Comparison of ENCODE assay signal across 8 cellular contexts in the genomic region with DNA sequence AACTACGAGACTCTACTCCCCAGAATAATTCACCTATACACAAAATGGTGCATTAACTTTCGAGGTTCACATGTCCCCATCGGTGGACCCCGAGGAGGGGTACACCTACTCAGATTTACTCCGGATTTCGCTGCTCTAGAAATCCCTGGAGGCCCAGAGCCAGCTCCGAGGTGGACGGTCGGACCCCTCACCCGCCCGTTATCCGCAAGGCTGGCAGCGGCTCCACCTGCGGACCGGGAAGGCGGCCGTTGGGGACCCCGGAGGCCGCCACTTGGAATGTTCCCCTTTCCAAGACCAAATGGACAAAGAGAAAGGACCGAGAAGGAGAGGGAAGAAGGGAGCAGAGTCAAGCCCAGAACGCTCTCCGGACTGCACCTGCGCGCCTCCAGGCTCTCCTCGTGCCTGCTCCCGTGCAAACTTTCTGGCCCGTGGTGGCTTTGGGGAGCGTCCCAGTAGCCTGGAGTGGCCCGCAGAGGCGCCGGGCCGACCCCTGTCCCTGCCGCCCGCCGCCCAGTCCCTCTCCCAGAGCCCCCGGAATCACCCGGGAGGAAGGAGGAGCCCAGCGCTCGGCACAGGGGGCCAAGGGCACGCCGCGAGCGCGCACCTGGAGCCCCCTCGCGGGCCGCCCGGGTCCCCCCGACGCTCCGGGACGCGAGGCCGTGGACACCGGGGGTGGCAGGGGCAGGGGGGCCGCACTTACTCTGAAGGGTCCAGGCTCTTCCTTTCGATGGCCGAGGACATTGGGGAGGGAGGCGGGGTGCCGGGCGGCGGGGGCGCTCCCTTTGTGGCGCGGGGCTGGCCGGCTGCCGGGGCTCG. TPM values are rescaled to one million over a fixed set of nuclear protein-coding genes. Genes with fewer than 3 reads are reported as not detected.
A peak's percentile ranks its signal among the peaks of the same experiment; 100 is the strongest.
DNase-seq lines count a peak whose midpoint lies in the region; ATAC-seq and TF ChIP-seq lines count a peak whose summit lies in the region.

No MANE protein-coding gene starts in this region.

- DNase-seq in effector memory CD8-positive, alpha-beta T cell = no peak
- DNase-seq in neural progenitor cell (ENCODE audit: low spot score) = peak; percentile 54
- DNase-seq in activated CD4-positive, alpha-beta T cell treated with anti-CD3 and anti-CD28 coated beads, Interleukin-2, amount 50 U/mL, for 48 hours = no peak
- no peak for DNase-seq in posterior cingulate gyrus
- no peak for DNase-seq in OCI-M2 (lab: John Stamatoyannopoulos, UW; ENCODE audit: unreplicated experiment)

- intact Hi-C loops in posterior cingulate gyrus (cut with DNase I) = loop anchor here (10.0 kb wide), 1 partner anchor 66 kb away; no protein-coding TSS in a partner anchor

- H3K4me2 ChIP-seq in neural progenitor cell = peak overlapping the region; percentile 95

- TF ChIP-seq CTCF in neural progenitor cell (IDR thresholded peaks at IDR 0.05) = no peak

- peaks cover 15% of the 10 kb centered on the region for H3K4me1 ChIP-seq in neural progenitor cell

- H3K4me1 Mint-ChIP-seq in IgD-negative memory B cell = peaks cover 22 to 33% (median 22%) of the 10 kb centered on the region in 3 donors
- peaks cover 5 to 8% of the 10 kb centered on the region in 2 donors for H3K4me1 Mint-ChIP-seq in effector memory CD8-positive, alpha-beta T cell (ENCODE audit: low read depth in 2 of 2)
- H3K4me1 Mint-ChIP-seq in neural progenitor cell = peaks cover 25% of the 10 kb centered on the region

- no peak overlapping the region for H3K27ac ChIP-seq in neural progenitor cell

- peak; percentile 31 for TF ChIP-seq POLR2A in GM18505 (IDR thresholded peaks at IDR 0.05; ENCODE audit: borderline replicate concordance, extremely low read depth, insufficient read depth, insufficient read length)

- H3F3A ChIP-seq in neural progenitor cell (ENCODE audit: low read depth) = peaks cover 29% of the 10 kb centered on the region

- peak overlapping the region; percentile 71 for H3K4me3 ChIP-seq in neural progenitor cell

- H3K9me3 ChIP-seq in neural progenitor cell (ENCODE audit: low read depth) = no peaks in the 10 kb centered on the region

- peak overlapping the region; percentile 98 for H2AFZ ChIP-seq in neural progenitor cell (replicated peaks)

- H3K36me3 ChIP-seq in neural progenitor cell = no peaks in the 10 kb centered on the region

- peaks cover 6% of the 10 kb centered on the region for H3K27me3 Mint-ChIP-seq in IgD-negative memory B cell
- H3K27me3 Mint-ChIP-seq in effector memory CD8-positive, alpha-beta T cell = peaks cover 74 to 86% of the 10 kb centered on the region in 2 donors
- H3K27me3 Mint-ChIP-seq in neural progenitor cell (ENCODE audit: insufficient read depth, low read depth) = peaks cover 21% of the 10 kb centered on the region

- peak overlapping the region; percentile 83 to 94 (median 88) for H3K4me3 Mint-ChIP-seq in IgD-negative memory B cell
- H3K4me3 Mint-ChIP-seq in effector memory CD8-positive, alpha-beta T cell = peak overlapping the region; percentile 40 to 49
- H3K4me3 Mint-ChIP-seq in neural progenitor cell = peak overlapping the region; percentile 84

- H3K36me3 Mint-ChIP-seq in IgD-negative memory B cell (no peaks in the 10 kb centered on the region), neural progenitor cell (peaks cover 2% of the 10 kb centered on the region)
- H3K36me3 Mint-ChIP-seq in effector memory CD8-positive, alpha-beta T cell (ENCODE audit: insufficient read depth) = no peaks in the 10 kb centered on the region

- H4K20me1 ChIP-seq in neural progenitor cell (ENCODE audit: low read depth) = peaks cover 4% of the 10 kb centered on the region

- no peak overlapping the region for H3K9ac ChIP-seq in neural progenitor cell

- no peaks in the 10 kb centered on the region for H3K79me2 ChIP-seq in neural progenitor cell (ENCODE audit: low read depth)

- ATAC-seq in GM18505 (IDR thresholded peaks at IDR 0.05; ENCODE audit: unreplicated experiment) = peak; percentile 26
- no peak for ATAC-seq in effector memory CD8-positive, alpha-beta T cell (replicated peaks)
- ATAC-seq in HG02571 (IDR thresholded peaks at IDR 0.05; ENCODE audit: unreplicated experiment) = no peak

- peaks cover 99% of the 10 kb centered on the region for H3K27me3 ChIP-seq in neural progenitor cell

- peak overlapping the region in 2 of 3 donors; percentile 8 to 88 for H3K27ac Mint-ChIP-seq in IgD-negative memory B cell
- H3K27ac Mint-ChIP-seq in effector memory CD8-positive, alpha-beta T cell = no peak overlapping the region
- no peak overlapping the region for H3K27ac Mint-ChIP-seq in neural progenitor cell

- no peaks in the 10 kb centered on the region for H3K9me3 Mint-ChIP-seq in IgD-negative memory B cell
- H3K9me3 Mint-ChIP-seq in effector memory CD8-positive, alpha-beta T cell = no peaks in the 10 kb centered on the region
- no peaks in the 10 kb centered on the region for H3K9me3 Mint-ChIP-seq in neural progenitor cell

RNA-seq across cellular contexts. Expression of a gene that starts 23.0 kb away (rescaled TPM):
- polyA plus RNA-seq in IgD-negative memory B cell = 11.4 TPM
- total RNA-seq in neural progenitor cell (ENCODE audit: low replicate concordance) = 0.92 and 2.0 TPM in 2 replicates

Comparison
In these comparisons a context has a peak if more than half of its experiments do, and no peak if none do; other contexts are left out.
1. H3K27ac Mint-ChIP-seq: peak in IgD-negative memory B cell (2 of 3); none in effector memory CD8-positive, alpha-beta T cell (0 of 2) and neural progenitor cell (single experiment).
2. Peak in every context shown above with its lines, with median percentiles within 50 percentile points of each other: H3K4me3 Mint-ChIP-seq.